Comparison of ENCODE assay signal across 21 cellular contexts in genomic region chr7:110718514-110719205, GRCh38.
"Had no signal": no experiment of that assay in that cellular context is flagged by ENCODE, and none has a peak within 500 bp of the region (broad histone marks: within the 10 kb centered on the region; RNA-seq: fewer than 3 reads in every experiment).

No MANE protein-coding gene starts in this region.

- H3K4me3 ChIP-seq: left lung, mucosa of descending colon, tibial artery, uterus had no signal

- H3K27me3 Mint-ChIP-seq: activated B cell treated with CpG ODN at 0.5 μM for 24 hours; activated CD8-positive, alpha-beta T cell treated with anti-CD3 and anti-CD28 coated beads for 36 hours; activated naive CD8-positive, alpha-beta T cell had no signal

- H3K27ac Mint-ChIP-seq: activated B cell treated with CpG ODN at 0.5 μM for 24 hours; activated CD8-positive, alpha-beta T cell treated with anti-CD3 and anti-CD28 coated beads for 36 hours; activated naive CD8-positive, alpha-beta T cell had no signal

- H3K4me1 Mint-ChIP-seq: activated B cell treated with CpG ODN at 0.5 μM for 24 hours; naive thymus-derived CD4-positive, alpha-beta T cell had no signal

- H3K4me3 Mint-ChIP-seq: activated B cell treated with CpG ODN at 0.5 μM for 24 hours; activated CD8-positive, alpha-beta T cell treated with anti-CD3 and anti-CD28 coated beads for 36 hours; activated naive CD8-positive, alpha-beta T cell; naive thymus-derived CD4-positive, alpha-beta T cell had no signal

- DNase-seq: activated B cell treated with CpG ODN at 0.5 μM for 24 hours; activated CD4-positive, alpha-beta T cell treated with anti-CD3 and anti-CD28 coated beads for 48 hours; activated CD8-positive, alpha-beta T cell treated with anti-CD3 and anti-CD28 coated beads for 36 hours; activated gamma-delta T cell treated with Interleukin-2 at 50 U/mL for 16 hours; activated T-cell treated with anti-CD3 and anti-CD28 coated beads, Interleukin-2, amount 50 U/mL, for 48 hours; effector CD8-positive, alpha-beta T cell; foreskin keratinocyte; glutamatergic neuron; hypothalamus; left lung; mucosa of descending colon; naive thymus-derived CD4-positive, alpha-beta T cell; stimulated activated CD4-positive, alpha-beta T cell treated with anti-CD3 and anti-CD28 coated beads, Interleukin-12 subunit alpha, Interleukin-12 subunit beta, amount 100 ng/mL, for 4 hours; stimulated activated CD4-positive, alpha-beta T cell treated with anti-CD3 and anti-CD28 coated beads, Interleukin-2, amount 100 ng/mL, for 24 hours; tibial artery; uterus had no signal

- H3K27me3 ChIP-seq: foreskin keratinocyte, left lung, neutrophil, tibial artery, uterus had no signal

- ATAC-seq: activated CD8-positive, alpha-beta T cell treated with anti-CD3 and anti-CD28 coated beads for 36 hours; foreskin keratinocyte; left lung; mucosa of descending colon; naive thymus-derived CD4-positive, alpha-beta T cell had no signal

- FAIRE-seq: keratinocyte, TTC549 had no signal

- H3K9ac ChIP-seq: parathyroid adenoma had no signal

- H3K36me3 ChIP-seq: left lung, neutrophil, tibial artery, uterus had no signal

- H3K4me1 ChIP-seq: foreskin keratinocyte, left lung, parathyroid adenoma, uterus had no signal

- H3K9me3 ChIP-seq: mucosa of descending colon, neutrophil, tibial artery, uterus had no signal

- H3K27ac ChIP-seq: foreskin keratinocyte, left lung, neutrophil, parathyroid adenoma, tibial artery, uterus had no signal
